Comparison of ENCODE assay signal across 10 cellular contexts in genomic region chr16:90081606-90081970, GRCh38. TPM values are rescaled to one million over a fixed set of nuclear protein-coding genes. Genes with fewer than 3 reads are reported as not detected.
A peak's percentile ranks its signal among the peaks of the same experiment; 100 is the strongest.
DNase-seq lines count a peak whose midpoint lies in the region; ATAC-seq and TF ChIP-seq lines count a peak whose summit lies in the region.
"Had no signal": no experiment of that assay in that cellular context is flagged by ENCODE, and none has a peak within 500 bp of the region (broad histone marks: within the 10 kb centered on the region; RNA-seq: fewer than 3 reads in every experiment).

No MANE protein-coding gene starts in this region.

- BruUV-seq in MCF 10A (replicated peaks; lab: Mats Ljungman, UMichigan): no TSS peak
- BruUV-seq in Panc1 (replicated peaks; lab: Mats Ljungman, UMichigan): no TSS peak

- no peaks in the 10 kb centered on the region for H3K4me1 ChIP-seq in breast epithelium
- no peaks in the 10 kb centered on the region for H3K4me1 ChIP-seq in Panc1 (ENCODE audit: control insufficient read depth, insufficient read depth, low read length)
- peaks cover 12% of the 10 kb centered on the region for H3K4me1 ChIP-seq in upper lobe of right lung

- H3K27ac Mint-ChIP-seq in MCF 10A (ENCODE audit: low read depth, unreplicated experiment): no peak overlapping the region
- peak overlapping the region; percentile 90 to 92 for H3K27ac Mint-ChIP-seq in effector memory CD8-positive, alpha-beta T cell
- no peak overlapping the region for H3K27ac Mint-ChIP-seq in activated T-helper 2 cell treated with anti-CD3 and anti-CD28 coated beads, Interferon-gamma antibody, Interleukin-2, Interleukin-4, amounts not matched to agents 10 μg/mL and 5 μg/mL and 100 μg/mL, durations not matched to agents 14 hours and 24 hours and 36 hours

- peaks cover 22% of the 10 kb centered on the region for H3K4me1 Mint-ChIP-seq in MCF 10A (ENCODE audit: insufficient read depth, unreplicated experiment)
- H3K4me1 Mint-ChIP-seq in effector memory CD8-positive, alpha-beta T cell (ENCODE audit: low read depth in 2 of 2): peaks cover 25 to 29% of the 10 kb centered on the region in 2 donors
- H3K4me1 Mint-ChIP-seq in activated T-helper 2 cell treated with anti-CD3 and anti-CD28 coated beads, Interferon-gamma antibody, Interleukin-2, Interleukin-4, amounts not matched to agents 10 μg/mL and 5 μg/mL and 100 μg/mL, durations not matched to agents 14 hours and 24 hours and 36 hours (ENCODE audit: low read depth): peaks cover 27% of the 10 kb centered on the region

- H3K9me3 ChIP-seq in breast epithelium: no peaks in the 10 kb centered on the region
- no peaks in the 10 kb centered on the region for H3K9me3 ChIP-seq in Panc1 (ENCODE audit: control insufficient read depth, insufficient read depth, low read depth, low read length)
- no peaks in the 10 kb centered on the region for H3K9me3 ChIP-seq in upper lobe of right lung
- H3K9me3 ChIP-seq: adrenal gland had no signal

- in situ Hi-C loops in Panc1 (cut with HindIII; ENCODE audit: low pct_unique_long_range_greater_than_20kb, low sequenced_read_pairs): no loop called here

- no peaks in the 10 kb centered on the region for H3K9me3 Mint-ChIP-seq in MCF 10A (ENCODE audit: unreplicated experiment)
- H3K9me3 Mint-ChIP-seq in effector memory CD8-positive, alpha-beta T cell: no peaks in the 10 kb centered on the region
- H3K9me3 Mint-ChIP-seq in activated T-helper 2 cell treated with anti-CD3 and anti-CD28 coated beads, Interferon-gamma antibody, Interleukin-2, Interleukin-4, amounts not matched to agents 10 μg/mL and 5 μg/mL and 100 μg/mL, durations not matched to agents 14 hours and 24 hours and 36 hours: no peaks in the 10 kb centered on the region

- peak overlapping the region; percentile 83 for H3K4me3 Mint-ChIP-seq in MCF 10A (ENCODE audit: unreplicated experiment)
- H3K4me3 Mint-ChIP-seq in effector memory CD8-positive, alpha-beta T cell: peak overlapping the region; percentile 91 to 93
- H3K4me3 Mint-ChIP-seq in activated T-helper 2 cell treated with anti-CD3 and anti-CD28 coated beads, Interferon-gamma antibody, Interleukin-2, Interleukin-4, amounts not matched to agents 10 μg/mL and 5 μg/mL and 100 μg/mL, durations not matched to agents 14 hours and 24 hours and 36 hours (ENCODE audit: low read depth): no peak overlapping the region

- H3K36me3 Mint-ChIP-seq in MCF 10A (ENCODE audit: insufficient read depth, unreplicated experiment): no peaks in the 10 kb centered on the region
- peaks cover 18% of the 10 kb centered on the region for H3K36me3 Mint-ChIP-seq in effector memory CD8-positive, alpha-beta T cell (ENCODE audit: insufficient read depth)
- no peaks in the 10 kb centered on the region for H3K36me3 Mint-ChIP-seq in activated T-helper 2 cell treated with anti-CD3 and anti-CD28 coated beads, Interferon-gamma antibody, Interleukin-2, Interleukin-4, amounts not matched to agents 10 μg/mL and 5 μg/mL and 100 μg/mL, durations not matched to agents 14 hours and 24 hours and 36 hours (ENCODE audit: low read depth)

- H3K4me3 ChIP-seq in breast epithelium (peak overlapping the region in 1 of 3 donors; percentile 59), Panc1 (ENCODE audit: low read depth in 2 of 2, low read length in 2 of 2) (peak overlapping the region; percentile 56 to 66; a peak in 3 of 4 replicates), upper lobe of right lung (no peak overlapping the region)

- intact Hi-C loops in MCF 10A (cut with micrococcal nuclease) (no loop called here), breast epithelium (cut with DNase I; ENCODE audit: low total_unique reads) (no loop called here), Panc1 (cut with micrococcal nuclease; ENCODE audit: unreplicated experiment) (no loop called here), upper lobe of right lung (cut with DNase I) (no loop called here)
- intact Hi-C loops in activated T-helper 2 cell treated with anti-CD3 and anti-CD28 coated beads, Interferon-gamma antibody, Interleukin-2, Interleukin-4, amounts not matched to agents 10 μg/mL and 5 μg/mL and 100 μg/mL, durations not matched to agents 14 hours and 24 hours and 36 hours (cut with micrococcal nuclease): loop anchor here (5.0 kb wide), 1 partner anchor 359 kb away; the partner anchor contains the start of genes VPS9D1 and ZNF276

- CTCF ChIA-PET in MCF 10A (lab: Yijun Ruan, JAX): interaction anchor here (0.7 to 1.4 kb wide), 6 partner anchors 11 to 100 kb away, joined by 3 to 4 read pairs (median 4); no protein-coding TSS in a partner anchor
- CTCF ChIA-PET in Panc1 (lab: Charles Lee): interaction anchor here (1.2 kb wide), 1 partner anchor 35 kb away, joined by 3 read pairs; no protein-coding TSS in a partner anchor

- peak; percentile 20 for DNase-seq in MCF 10A (ENCODE audit: unreplicated experiment)
- no peak for DNase-seq in breast epithelium (ENCODE audit: low spot score in 2 of 2)
- DNase-seq in Panc1 (ENCODE audit: low read depth, low spot score): no peak
- no peak for DNase-seq in effector memory CD8-positive, alpha-beta T cell
- DNase-seq in upper lobe of right lung: no peak
- DNase-seq in activated T-helper 2 cell treated with anti-CD3 and anti-CD28 coated beads, Interferon-gamma antibody, Interleukin-2, Interleukin-4, amounts not matched to agents 10 μg/mL and 5 μg/mL and 100 μg/mL, durations not matched to agents 14 hours and 24 hours and 36 hours (ENCODE audit: low spot score): no peak

- TF ChIP-seq POLR2A in breast epithelium (IDR thresholded peaks at IDR 0.05): no peak

- no peaks in the 10 kb centered on the region for H3K36me3 ChIP-seq in breast epithelium
- H3K36me3 ChIP-seq in Panc1 (ENCODE audit: control insufficient read depth, insufficient read depth, low read length): no peaks in the 10 kb centered on the region
- H3K36me3 ChIP-seq in upper lobe of right lung: no peaks in the 10 kb centered on the region
- H3K36me3 ChIP-seq: adrenal gland had no signal

- ATAC-seq in Panc1 (peak; percentile 28; the same call in 1 of the 2 replicates), upper lobe of right lung (no peak), GM18498 (IDR thresholded peaks at IDR 0.05; ENCODE audit: unreplicated experiment) (no peak)
- ATAC-seq in effector memory CD8-positive, alpha-beta T cell (replicated peaks): no peak
- no peak for ATAC-seq in activated CD4-positive, CD25-positive, alpha-beta regulatory T cell treated with anti-CD3 and anti-CD28 coated beads, Interleukin-2, amount 50 U/mL, for 24 hours

- no peak overlapping the region for H3K27ac ChIP-seq in breast epithelium
- no peak overlapping the region for H3K27ac ChIP-seq in Panc1 (ENCODE audit: low read length)
- peak overlapping the region; percentile 92 for H3K27ac ChIP-seq in upper lobe of right lung

- no peaks in the 10 kb centered on the region for H3K27me3 Mint-ChIP-seq in MCF 10A (ENCODE audit: insufficient read depth, unreplicated experiment)
- peaks cover 6% of the 10 kb centered on the region in 2 donors for H3K27me3 Mint-ChIP-seq in effector memory CD8-positive, alpha-beta T cell
- peaks cover 10% of the 10 kb centered on the region for H3K27me3 Mint-ChIP-seq in activated T-helper 2 cell treated with anti-CD3 and anti-CD28 coated beads, Interferon-gamma antibody, Interleukin-2, Interleukin-4, amounts not matched to agents 10 μg/mL and 5 μg/mL and 100 μg/mL, durations not matched to agents 14 hours and 24 hours and 36 hours (ENCODE audit: low read depth)

- H3K27me3 ChIP-seq in breast epithelium: no peaks in the 10 kb centered on the region
- H3K27me3 ChIP-seq in Panc1 (ENCODE audit: control insufficient read depth, insufficient read depth, low read length): no peaks in the 10 kb centered on the region
- H3K27me3 ChIP-seq in upper lobe of right lung: no peaks in the 10 kb centered on the region
- H3K27me3 ChIP-seq: adrenal gland had no signal

- POLR2A ChIA-PET in MCF 10A (lab: Yijun Ruan, JAX) (no interaction called here), Panc1 (lab: Charles Lee) (no interaction called here)

- TF ChIP-seq CTCF in MCF 10A (IDR thresholded peaks at IDR 0.05; ENCODE audit: unreplicated experiment) (no peak), breast epithelium (IDR thresholded peaks at IDR 0.05) (no peak), Panc1 (IDR thresholded peaks at IDR 0.05) (0 out of 2 replicates have a peak, but pooled peaks have one; percentile 31), upper lobe of right lung (IDR thresholded peaks at IDR 0.05) (no peak)

RNA-seq across cellular contexts. Expression of gene PRDM7, which starts 4.5 kb away (rescaled TPM):
- total RNA-seq in MCF 10A (2022): not detected in 2 replicates
- total RNA-seq in breast epithelium: not detected
- total RNA-seq in Panc1 (2021; ENCODE audit: unreplicated experiment): not detected
- not detected for polyA plus RNA-seq in Panc1 (2012; ENCODE audit: insufficient read length)
- not detected for total RNA-seq in upper lobe of right lung
- total RNA-seq in activated T-helper 2 cell treated with anti-CD3 and anti-CD28 coated beads, Interferon-gamma antibody, Interleukin-2, Interleukin-4, amounts not matched to agents 10 μg/mL and 5 μg/mL and 100 μg/mL, durations not matched to agents 14 hours and 24 hours and 36 hours: not detected in 2 replicates
- total RNA-seq: adrenal gland, subcutaneous adipose tissue had no signal
- polyA plus RNA-seq: adrenal gland had no signal

Comparison
In these comparisons a context has a peak if more than half of its experiments do, and no peak if none do; other contexts are left out.
1. H3K27ac Mint-ChIP-seq: peak in effector memory CD8-positive, alpha-beta T cell (2 of 2); none in MCF 10A (single experiment) and activated T-helper 2 cell treated with anti-CD3 and anti-CD28 coated beads, Interferon-gamma antibody, Interleukin-2, Interleukin-4, amounts not matched to agents 10 μg/mL and 5 μg/mL and 100 μg/mL, durations not matched to agents 14 hours and 24 hours and 36 hours (single experiment).